8 cellular contexts compared by ENCODE assay signal in the genomic region with DNA sequence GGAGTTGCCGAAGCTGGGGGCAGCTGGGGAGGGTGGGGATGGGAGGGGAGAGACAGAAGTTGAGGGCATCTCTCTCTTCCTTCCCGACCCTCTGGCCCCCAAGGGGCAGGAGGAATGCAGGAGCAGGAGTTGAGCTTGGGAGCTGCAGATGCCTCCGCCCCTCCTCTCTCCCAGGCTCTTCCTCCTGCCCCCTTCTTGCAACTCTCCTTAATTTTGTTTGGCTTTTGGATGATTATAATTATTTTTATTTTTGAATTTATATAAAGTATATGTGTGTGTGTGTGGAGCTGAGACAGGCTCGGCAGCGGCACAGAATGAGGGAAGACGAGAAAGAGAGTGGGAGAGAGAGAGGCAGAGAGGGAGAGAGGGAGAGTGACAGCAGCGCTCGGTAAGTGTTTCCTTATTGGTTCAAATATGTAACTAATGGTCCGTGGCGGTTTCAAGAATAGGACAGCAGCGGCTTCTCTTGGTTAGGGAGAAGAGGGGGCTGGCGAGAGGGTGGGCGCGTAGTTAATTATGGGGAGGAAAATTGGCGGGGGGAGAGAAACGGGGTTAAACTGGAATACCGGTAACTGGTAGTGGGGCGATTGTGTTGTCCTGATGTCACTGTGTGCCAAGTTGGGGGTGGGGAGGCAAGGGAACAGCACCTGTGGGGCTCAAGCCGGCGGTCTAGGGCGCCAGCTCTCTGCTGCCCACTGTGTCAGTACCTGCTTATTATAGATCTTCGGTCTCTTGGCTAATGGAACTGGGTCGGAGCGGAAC. TPM values are rescaled to one million over a fixed set of nuclear protein-coding genes. Genes with fewer than 3 reads are reported as not detected.
A peak's percentile ranks its signal among the peaks of the same experiment; 100 is the strongest.
DNase-seq lines count a peak whose midpoint lies in the region; ATAC-seq and TF ChIP-seq lines count a peak whose summit lies in the region.

No MANE protein-coding gene starts in this region.

- intact Hi-C loops in Right ventricle myocardium superior (cut with DNase I) (no loop called here), sigmoid colon (cut with DNase I) (no loop called here)

- peaks cover 48% of the 10 kb centered on the region for H3K27me3 Mint-ChIP-seq in IgD-negative memory B cell

- 3 to 5% methylated on average over 24 of the region's 24 CpGs for WGBS in sigmoid colon, 2 donors

- peak overlapping the region; percentile 1 to 47 (median 38) for H3K4me3 ChIP-seq in sigmoid colon

- H3K27ac Mint-ChIP-seq in IgD-negative memory B cell: peak overlapping the region; percentile 59 to 95 (median 93)

- no peak for TF ChIP-seq EP300 in sigmoid colon (IDR thresholded peaks at IDR 0.05)

- ATAC-seq in GM21529 (IDR thresholded peaks at IDR 0.05; ENCODE audit: unreplicated experiment) (peak; percentile 34), Right ventricle myocardium superior (ENCODE audit: poor library complexity) (peak; percentile 68)

- H3K9me3 Mint-ChIP-seq in IgD-negative memory B cell: peaks cover 0 to 2% (median 0%) of the 10 kb centered on the region in 3 donors

- peaks cover 75 to 100% (median 98%) of the 10 kb centered on the region in 3 donors for H3K27me3 ChIP-seq in sigmoid colon

- no peaks in the 10 kb centered on the region for H3K36me3 Mint-ChIP-seq in IgD-negative memory B cell

- peak overlapping the region; percentile 79 to 95 (median 90) for H3K4me3 Mint-ChIP-seq in IgD-negative memory B cell

- peaks cover 9 to 22% (median 11%) of the 10 kb centered on the region in 3 donors for H3K4me1 Mint-ChIP-seq in IgD-negative memory B cell

- TF ChIP-seq CTCF in sigmoid colon (IDR thresholded peaks at IDR 0.05): no peak

- no peaks in the 10 kb centered on the region for H3K9me3 ChIP-seq in sigmoid colon

- no peak for TF ChIP-seq POLR2A in sigmoid colon (IDR thresholded peaks at IDR 0.05)

- peak overlapping the region in 1 of 4 donors; percentile 10 for H3K27ac ChIP-seq in sigmoid colon

- no peaks in the 10 kb centered on the region for H3K36me3 ChIP-seq in sigmoid colon

- peak; percentile 59 for DNase-seq in EL
- peak; percentile 83 for DNase-seq in SW480 (ENCODE audit: low spot score)
- no peak for DNase-seq in Right ventricle myocardium superior
- DNase-seq in sigmoid colon: no peak
- no peak for DNase-seq in NOMO-1 treated with dmso at 0.1 percent for 144 hours (lab: John Stamatoyannopoulos, UW; ENCODE audit: unreplicated experiment)
- no peak for DNase-seq in nucleus accumbens (lab: John Stamatoyannopoulos, UW)

- peaks cover 0 to 43% (median 34%) of the 10 kb centered on the region in 4 donors for H3K4me1 ChIP-seq in sigmoid colon

RNA-seq across cellular contexts. Expression of gene HOXC8, which starts 8.4 kb away (rescaled TPM):
- not detected for polyA plus RNA-seq in IgD-negative memory B cell
- total RNA-seq in Right ventricle myocardium superior: not detected
- total RNA-seq in sigmoid colon: not detected
- 1 to 10 TPM in 1 of 3 donors, not detected in 2; 1.8 TPM for polyA plus RNA-seq in sigmoid colon

RNA-seq across cellular contexts. Expression of gene HOXC6, which starts 11.0 kb away (rescaled TPM):
- polyA plus RNA-seq in IgD-negative memory B cell (not detected), sigmoid colon (not detected)
- total RNA-seq in Right ventricle myocardium superior (0.30 TPM), sigmoid colon (not detected)

RNA-seq across cellular contexts. Expression of gene HOXC5, which starts 15.6 kb away (rescaled TPM):
- polyA plus RNA-seq in IgD-negative memory B cell: not detected
- not detected for total RNA-seq in Right ventricle myocardium superior
- total RNA-seq in sigmoid colon: 1 to 10 TPM in 1 of 4 donors, not detected in 3; 1.4 TPM
- under 1 TPM in 1 of 3 donors, not detected in 2; 0.03 TPM for polyA plus RNA-seq in sigmoid colon

RNA-seq across cellular contexts. Expression of gene HOXC9, which starts 17.2 kb away (rescaled TPM):
- not detected for polyA plus RNA-seq in IgD-negative memory B cell
- not detected for total RNA-seq in Right ventricle myocardium superior
- total RNA-seq in sigmoid colon: not detected
- polyA plus RNA-seq in sigmoid colon: under 1 TPM in 1 of 3 donors, not detected in 2; 0.04 TPM

RNA-seq across cellular contexts. Expression of gene HOXC10, which starts 32.3 kb away (rescaled TPM):
- not detected for polyA plus RNA-seq in IgD-negative memory B cell
- not detected for total RNA-seq in Right ventricle myocardium superior
- not detected for total RNA-seq in sigmoid colon
- not detected for polyA plus RNA-seq in sigmoid colon

Comparison
In these comparisons a context has a peak if more than half of its experiments do, and no peak if none do; other contexts are left out.
1. DNase-seq: peak in EL (single experiment) and SW480 (single experiment); none in Right ventricle myocardium superior (single experiment), sigmoid colon (single experiment), NOMO-1 treated with dmso at 0.1 percent for 144 hours (single experiment) and nucleus accumbens (0 of 56).